8 cellular contexts compared by ENCODE assay signal in the genomic region with DNA sequence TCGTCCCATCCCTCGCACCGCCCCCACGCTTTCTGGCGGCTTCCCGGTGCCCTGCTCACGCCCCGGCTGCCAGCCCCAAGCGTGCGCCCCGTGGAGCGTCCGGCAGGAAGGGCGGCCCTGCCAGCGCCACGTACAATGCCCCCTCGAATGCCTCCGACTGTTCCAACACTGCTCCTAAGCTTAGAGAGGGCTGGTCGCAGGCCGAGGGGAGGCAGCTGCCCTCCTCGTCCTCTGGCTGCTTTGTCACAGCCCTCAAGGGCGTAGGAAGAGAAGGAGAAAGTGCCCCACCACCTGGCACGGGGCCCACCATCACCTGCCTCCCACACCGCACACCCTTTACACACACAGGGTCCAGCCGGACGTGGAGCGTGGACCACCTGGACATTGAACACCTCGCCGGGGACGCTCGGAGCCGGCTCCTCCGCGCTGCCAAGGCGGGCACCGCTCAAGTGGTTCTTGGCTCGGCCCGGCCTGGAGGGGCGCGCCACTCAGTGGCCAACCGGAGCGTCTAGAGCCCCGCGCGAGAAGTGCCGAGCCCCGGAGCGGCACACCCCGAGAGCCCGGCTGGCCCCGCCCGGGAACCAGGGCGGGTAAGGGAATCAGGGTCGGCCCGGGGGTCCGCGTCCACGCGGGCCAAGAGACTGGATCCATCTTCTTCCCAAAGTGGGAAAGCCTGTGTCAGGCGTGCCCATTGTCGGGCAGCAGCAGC. TPM values are rescaled to one million over a fixed set of nuclear protein-coding genes. Genes with fewer than 3 reads are reported as not detected.
DNase-seq lines count a peak whose midpoint lies in the region; ATAC-seq and TF ChIP-seq lines count a peak whose summit lies in the region.

No MANE protein-coding gene starts in this region.

- CTCF ChIA-PET in OCI-LY7 (lab: Charles Lee; ENCODE audit: unreplicated experiment): no interaction called here

- no peaks in the 10 kb centered on the region for H3K36me3 Mint-ChIP-seq in nephron (ENCODE audit: low read depth)

- TF ChIP-seq CTCF in epithelial cell of proximal tubule (conservative IDR thresholded peaks at IDR 0.05; ENCODE audit: low read depth, low read length) (peak; percentile 3), nephron (IDR thresholded peaks at IDR 0.05; ENCODE audit: unreplicated experiment in 3 of 3) (peak in 1 of 3 experiments; percentile 12), OCI-LY7 (conservative IDR thresholded peaks at IDR 0.05; ENCODE audit: low read length) (no peak)

- peaks cover 7% of the 10 kb centered on the region for H3K9me3 Mint-ChIP-seq in nephron

- H3K27ac ChIP-seq in SJCRH30 (no peak overlapping the region), OCI-LY7 (ENCODE audit: low read depth, low read length, poor library complexity, severe bottlenecking) (no peak overlapping the region)

- H3K4me1 ChIP-seq in SJCRH30: peaks cover 9% of the 10 kb centered on the region; the same call in 1 of the 2 replicates
- no peaks in the 10 kb centered on the region for H3K4me1 ChIP-seq in OCI-LY7 (ENCODE audit: insufficient read depth, low read length, poor library complexity, severe bottlenecking)

- ATAC-seq in HG02884 (IDR thresholded peaks at IDR 0.05; ENCODE audit: unreplicated experiment) (peak; percentile 27), HG03457 (IDR thresholded peaks at IDR 0.05; ENCODE audit: unreplicated experiment) (no peak)

- H3K36me3 ChIP-seq in SJCRH30 (no peaks in the 10 kb centered on the region), OCI-LY7 (ENCODE audit: insufficient read depth, low read length) (no peaks in the 10 kb centered on the region)

- H3K27ac Mint-ChIP-seq in nephron: peak overlapping the region in 1 of 3 experiments; percentile 79

- no peaks in the 10 kb centered on the region; the same call in 1 of the 2 replicates for H3K27me3 ChIP-seq in SJCRH30

- POLR2A ChIA-PET in OCI-LY7 (lab: Charles Lee): no interaction called here

- H4K20me1 ChIP-seq in OCI-LY7 (ENCODE audit: insufficient read depth, low read length): no peaks in the 10 kb centered on the region

- intact Hi-C loops in OCI-LY7 (cut with micrococcal nuclease; ENCODE audit: unreplicated experiment): no loop called here

- H3K9me2 ChIP-seq in OCI-LY7 (ENCODE audit: insufficient read depth, low read length): no peaks in the 10 kb centered on the region

- H3K9me3 ChIP-seq in SJCRH30 (replicated peaks): no peaks in the 10 kb centered on the region
- no peaks in the 10 kb centered on the region for H3K9me3 ChIP-seq in OCI-LY7 (ENCODE audit: low read length)

- peak; percentile 27 to 55 for DNase-seq in SW 1271 (lab: John Stamatoyannopoulos, UW)
- no peak for DNase-seq in epithelial cell of proximal tubule (ENCODE audit: low read depth)
- no peak for DNase-seq in SJCRH30
- DNase-seq in OCI-LY7 (ENCODE audit: low spot score): no peak

- H3K4me1 Mint-ChIP-seq in nephron: peaks cover 10% of the 10 kb centered on the region

- peak overlapping the region; percentile 80 to 85 (median 85) for H3K4me3 Mint-ChIP-seq in nephron

- BruUV-seq in OCI-LY7 (replicated peaks; lab: Mats Ljungman, UMichigan): no TSS peak

- H3K79me2 ChIP-seq in OCI-LY7 (ENCODE audit: insufficient read depth, low read depth, low read length): no peaks in the 10 kb centered on the region

- H3K4me3 ChIP-seq in GM08714 (ENCODE audit: low read length) (peak overlapping the region; percentile 46; the same call in 1 of the 2 replicates), epithelial cell of proximal tubule (ENCODE audit: low read depth, low read length) (peak overlapping the region; percentile 31), SJCRH30 (no peak overlapping the region), OCI-LY7 (ENCODE audit: low read depth, low read length, poor library complexity, severe bottlenecking) (no peak overlapping the region)

- H3K27me3 Mint-ChIP-seq in nephron (ENCODE audit: low read depth): peaks cover 85% of the 10 kb centered on the region

- H3K4me2 ChIP-seq in OCI-LY7 (ENCODE audit: low read length): no peak overlapping the region

- no peak overlapping the region for H2AFZ ChIP-seq in OCI-LY7 (ENCODE audit: low read length)

RNA-seq across cellular contexts. Expression of a gene that starts 0.8 kb away (rescaled TPM):
- total RNA-seq in epithelial cell of proximal tubule (1.3 and 2.7 TPM in 2 replicates), OCI-LY7 (2022) (not detected in 2 replicates)
- total RNA-seq in SJCRH30 (2014; rRNA removed; shearing (Covaris generic)): 0.15 and 0.18 TPM in 2 replicates
- not detected in 2 replicates for total RNA-seq in OCI-LY7 (2014; rRNA removed; shearing (Covaris generic))

Comparison
In these comparisons a context has a peak if more than half of its experiments do, and no peak if none do; other contexts are left out.
1. H3K4me3 ChIP-seq: peak in GM08714 (single experiment) and epithelial cell of proximal tubule (single experiment); none in SJCRH30 (single experiment) and OCI-LY7 (single experiment).
2. DNase-seq: peak in SW 1271 (2 of 2); none in epithelial cell of proximal tubule (single experiment), SJCRH30 (0 of 2) and OCI-LY7 (single experiment).